In genomic region chr9:116873441-116873840, GRCh38 we compare ENCODE assay signal across 26 cellular contexts.
A peak's percentile ranks its signal among the peaks of the same experiment; 100 is the strongest.
DNase-seq lines count a peak whose midpoint lies in the region; ATAC-seq, FAIRE-seq and TF ChIP-seq lines count a peak whose summit lies in the region.
"Had no signal": no experiment of that assay in that cellular context is flagged by ENCODE, and none has a peak within 500 bp of the region (broad histone marks: within the 10 kb centered on the region; RNA-seq: fewer than 3 reads in every experiment).

No MANE protein-coding gene starts in this region.

- no peak overlapping the region for H3K14ac ChIP-seq in mesenchymal stem cell (ENCODE audit: low read length in 2 of 2)

- H4K20me1 ChIP-seq in Karpas-422 (ENCODE audit: insufficient read depth, low read depth, low read length) = no peaks in the 10 kb centered on the region
- H4K20me1 ChIP-seq: BLaER1 treated with 17β-estradiol and CSF1 and Interleukin-3, amounts not matched to agents 10 nM and 100 nM had no signal

- H3K36me3 ChIP-seq in Karpas-422 (ENCODE audit: insufficient read depth, low read length) = no peaks in the 10 kb centered on the region
- H3K36me3 ChIP-seq in bronchial epithelial cell (ENCODE audit: control insufficient read depth, insufficient read depth, low read length) = no peaks in the 10 kb centered on the region
- no peaks in the 10 kb centered on the region for H3K36me3 ChIP-seq in CD4-positive, alpha-beta memory T cell (ENCODE audit: insufficient read depth, low read length)
- no peaks in the 10 kb centered on the region for H3K36me3 ChIP-seq in mesenchymal stem cell (ENCODE audit: control insufficient read depth in 1 of 2, insufficient read depth in 2 of 2, low read depth in 1 of 2, low read length in 2 of 2)
- H3K36me3 ChIP-seq: HAP-1 had no signal

- no peak overlapping the region for H2BK12ac ChIP-seq in mesenchymal stem cell (ENCODE audit: low read length in 2 of 2)

- H3K79me2 ChIP-seq in Karpas-422 (ENCODE audit: low read length) = no peaks in the 10 kb centered on the region

- H3K4me3 ChIP-seq in Karpas-422 (ENCODE audit: low read length) (no peak overlapping the region), bronchial epithelial cell (ENCODE audit: low read depth, low read length) (no peak overlapping the region), mesenchymal stem cell (ENCODE audit: insufficient read depth in 1 of 2, low read depth in 1 of 2, low read length in 2 of 2) (no peak overlapping the region)
- no peak overlapping the region for H3K4me3 ChIP-seq in CD4-positive, alpha-beta memory T cell (ENCODE audit: low read length in 2 of 2)
- H3K4me3 ChIP-seq: A549; BLaER1 treated with 17β-estradiol and CSF1 and Interleukin-3, amounts not matched to agents 10 nM and 100 nM; GM23248; HAP-1 had no signal

- POLR2A ChIA-PET in CD4-positive, alpha-beta memory T cell (lab: Charles Lee; ENCODE audit: partially characterized antibody) = no interaction called here

- H2BK5ac ChIP-seq in mesenchymal stem cell (ENCODE audit: low read depth, low read length, poor library complexity, severe bottlenecking) = no peak overlapping the region

- H4K8ac ChIP-seq in mesenchymal stem cell (ENCODE audit: low read length) = no peak overlapping the region

- no peak overlapping the region for H3K4me3 Mint-ChIP-seq in CD4-positive, alpha-beta memory T cell
- no peak overlapping the region for H3K4me3 Mint-ChIP-seq in activated T-helper 2 cell treated with anti-CD3 and anti-CD28 coated beads, Interferon-gamma antibody, Interleukin-2, Interleukin-4, amounts not matched to agents 10 μg/mL and 5 μg/mL and 100 μg/mL, durations not matched to agents 14 hours and 24 hours and 36 hours (ENCODE audit: low read depth)
- H3K4me3 Mint-ChIP-seq: CD14-positive monocyte; CD4-positive, alpha-beta T cell; HFFc6 had no signal

- CTCF ChIA-PET in CD4-positive, alpha-beta memory T cell (lab: Charles Lee; ENCODE audit: partially characterized antibody) = interaction anchor here (1.0 to 1.2 kb wide), 2 partner anchors 12 kb away, joined by 4 to 5 read pairs; no protein-coding TSS in a partner anchor

- peaks cover 2 to 28% (median 23%) of the 10 kb centered on the region in 8 donors for H3K9me3 Mint-ChIP-seq in CD4-positive, alpha-beta memory T cell
- peaks cover 19% of the 10 kb centered on the region for H3K9me3 Mint-ChIP-seq in activated T-helper 2 cell treated with anti-CD3 and anti-CD28 coated beads, Interferon-gamma antibody, Interleukin-2, Interleukin-4, amounts not matched to agents 10 μg/mL and 5 μg/mL and 100 μg/mL, durations not matched to agents 14 hours and 24 hours and 36 hours

- H2AFZ ChIP-seq in Karpas-422 (ENCODE audit: low read length) = no peak overlapping the region
- no peak overlapping the region for H2AFZ ChIP-seq in mesenchymal stem cell (ENCODE audit: low read depth, low read length)
- H2AFZ ChIP-seq: GM23248 had no signal

- H3K27me3 ChIP-seq in Karpas-422 (ENCODE audit: low read length) = no peaks in the 10 kb centered on the region
- no peaks in the 10 kb centered on the region for H3K27me3 ChIP-seq in bronchial epithelial cell (ENCODE audit: control insufficient read depth, insufficient read depth, low read length)
- no peaks in the 10 kb centered on the region for H3K27me3 ChIP-seq in CD4-positive, alpha-beta memory T cell (ENCODE audit: insufficient read depth, low read length)
- peaks cover 0 to 3% of the 10 kb centered on the region in 2 experiments for H3K27me3 ChIP-seq in mesenchymal stem cell (ENCODE audit: control insufficient read depth in 1 of 2, insufficient read depth in 1 of 2, low read length in 2 of 2)
- H3K27me3 ChIP-seq: BE2C; BLaER1 treated with 17β-estradiol and CSF1 and Interleukin-3, amounts not matched to agents 10 nM and 100 nM had no signal

- H3K27ac ChIP-seq in Karpas-422 (ENCODE audit: low read length) = no peak overlapping the region
- H3K27ac ChIP-seq in CD4-positive, alpha-beta memory T cell (ENCODE audit: low read depth, low read length) = no peak overlapping the region
- no peak overlapping the region for H3K27ac ChIP-seq in mesenchymal stem cell (ENCODE audit: low read length, poor library complexity, severe bottlenecking)
- H3K27ac ChIP-seq: A549; BLaER1 treated with 17β-estradiol and CSF1 and Interleukin-3, amounts not matched to agents 10 nM and 100 nM; GM23248 had no signal

- DNase-seq in Karpas-422 (peak; percentile 40), OCI-M1 (lab: John Stamatoyannopoulos, UW) (peak; percentile 18), bronchial epithelial cell (ENCODE audit: low read depth) (no peak), left colon (no peak), mesenchymal stem cell (no peak), NCI-H187 treated with DMSO at 0.1 percent for 48 hours (lab: John Stamatoyannopoulos, UW) (no peak)
- no peak for DNase-seq in CD4-positive, alpha-beta memory T cell
- no peak for DNase-seq in activated T-helper 2 cell treated with anti-CD3 and anti-CD28 coated beads, Interferon-gamma antibody, Interleukin-2, Interleukin-4, amounts not matched to agents 10 μg/mL and 5 μg/mL and 100 μg/mL, durations not matched to agents 14 hours and 24 hours and 36 hours (ENCODE audit: low spot score)
- DNase-seq: 8988T; ACHN; AML-193; BE2C; Calu3; CD4-positive, alpha-beta T cell; COR-L47; DMS53; DMS79 treated with DMSO at 0.1 percent for 48 hours; GF-D8; GM23248; HFFc6 had no signal

- H3K27ac Mint-ChIP-seq in CD4-positive, alpha-beta memory T cell = no peak overlapping the region
- no peak overlapping the region for H3K27ac Mint-ChIP-seq in activated T-helper 2 cell treated with anti-CD3 and anti-CD28 coated beads, Interferon-gamma antibody, Interleukin-2, Interleukin-4, amounts not matched to agents 10 μg/mL and 5 μg/mL and 100 μg/mL, durations not matched to agents 14 hours and 24 hours and 36 hours
- H3K27ac Mint-ChIP-seq: CD14-positive monocyte; CD4-positive, alpha-beta T cell; HFFc6 had no signal

- no peak overlapping the region for H2BK120ac ChIP-seq in mesenchymal stem cell (ENCODE audit: low read depth, low read length)

- H4K91ac ChIP-seq in mesenchymal stem cell (ENCODE audit: low read length) = no peak overlapping the region

- intact Hi-C loops in left colon (cut with DNase I, micrococcal nuclease) = no loop called here
- intact Hi-C loops in CD4-positive, alpha-beta memory T cell (cut with micrococcal nuclease) = no loop called here
- intact Hi-C loops in activated T-helper 2 cell treated with anti-CD3 and anti-CD28 coated beads, Interferon-gamma antibody, Interleukin-2, Interleukin-4, amounts not matched to agents 10 μg/mL and 5 μg/mL and 100 μg/mL, durations not matched to agents 14 hours and 24 hours and 36 hours (cut with micrococcal nuclease) = no loop called here

- H3K18ac ChIP-seq in mesenchymal stem cell (ENCODE audit: low read depth in 1 of 2, low read length in 2 of 2) = no peak overlapping the region

- H3K4me1 ChIP-seq in Karpas-422 (ENCODE audit: low read length) (no peaks in the 10 kb centered on the region), mesenchymal stem cell (ENCODE audit: control insufficient read depth, insufficient read depth, low read depth, low read length) (peaks cover 7% of the 10 kb centered on the region)
- no peaks in the 10 kb centered on the region for H3K4me1 ChIP-seq in CD4-positive, alpha-beta memory T cell (ENCODE audit: insufficient read depth, low read length)
- H3K4me1 ChIP-seq: BE2C, HAP-1 had no signal

- TF ChIP-seq CTCF in bronchial epithelial cell (IDR thresholded peaks at IDR 0.05; ENCODE audit: insufficient read depth, low read length, severe bottlenecking) = no peak

- no peak overlapping the region for H2AK5ac ChIP-seq in mesenchymal stem cell (ENCODE audit: low read length, severe bottlenecking)

- H3K9ac ChIP-seq in Karpas-422 (ENCODE audit: low read length) (no peak overlapping the region), mesenchymal stem cell (ENCODE audit: low read length) (no peak overlapping the region)
- H3K9ac ChIP-seq: BLaER1 treated with 17β-estradiol and CSF1 and Interleukin-3, amounts not matched to agents 10 nM and 100 nM; GM23248 had no signal

- WGBS in mesenchymal stem cell = 89% methylated on average over 2 of the region's 3 CpGs

- no peak overlapping the region for H3K4me2 ChIP-seq in Karpas-422 (ENCODE audit: low read depth, low read length, poor library complexity, severe bottlenecking)
- H3K4me2 ChIP-seq in mesenchymal stem cell (ENCODE audit: low read length, poor library complexity, severe bottlenecking) = no peak overlapping the region
- H3K4me2 ChIP-seq: A549 had no signal

- no peak overlapping the region for H3K4ac ChIP-seq in mesenchymal stem cell (ENCODE audit: low read depth in 1 of 2, low read length in 2 of 2)

- no peak overlapping the region for H3K23ac ChIP-seq in mesenchymal stem cell (ENCODE audit: low read length in 2 of 2)

- peaks cover 0 to 1% of the 10 kb centered on the region in 2 donors for H3K36me3 Mint-ChIP-seq in CD4-positive, alpha-beta memory T cell
- no peaks in the 10 kb centered on the region for H3K36me3 Mint-ChIP-seq in activated T-helper 2 cell treated with anti-CD3 and anti-CD28 coated beads, Interferon-gamma antibody, Interleukin-2, Interleukin-4, amounts not matched to agents 10 μg/mL and 5 μg/mL and 100 μg/mL, durations not matched to agents 14 hours and 24 hours and 36 hours (ENCODE audit: low read depth)
- H3K36me3 Mint-ChIP-seq: CD14-positive monocyte had no signal

- ATAC-seq in left colon = peak; percentile 36
- ATAC-seq: A549 had no signal

- no peaks in the 10 kb centered on the region for H3K79me1 ChIP-seq in mesenchymal stem cell (replicated peaks; ENCODE audit: low read length, poor library complexity, severe bottlenecking)

- peaks cover 0 to 3% of the 10 kb centered on the region in 2 donors for H3K27me3 Mint-ChIP-seq in CD4-positive, alpha-beta memory T cell
- H3K27me3 Mint-ChIP-seq in activated T-helper 2 cell treated with anti-CD3 and anti-CD28 coated beads, Interferon-gamma antibody, Interleukin-2, Interleukin-4, amounts not matched to agents 10 μg/mL and 5 μg/mL and 100 μg/mL, durations not matched to agents 14 hours and 24 hours and 36 hours (ENCODE audit: low read depth) = no peaks in the 10 kb centered on the region
- H3K27me3 Mint-ChIP-seq: CD4-positive, alpha-beta T cell had no signal

- peaks cover 15% of the 10 kb centered on the region for H3K9me3 ChIP-seq in Karpas-422 (ENCODE audit: low read length)
- H3K9me3 ChIP-seq in CD4-positive, alpha-beta memory T cell (ENCODE audit: control insufficient read depth in 1 of 2, low read length in 2 of 2) = peaks cover 0 to 9% of the 10 kb centered on the region in 2 donors
- peaks cover 18% of the 10 kb centered on the region for H3K9me3 ChIP-seq in mesenchymal stem cell (ENCODE audit: control insufficient read depth, low read length)
- H3K9me3 ChIP-seq: BE2C, HAP-1 had no signal

- H3K9me2 ChIP-seq in Karpas-422 (replicated peaks; ENCODE audit: insufficient read depth, low read length) = no peaks in the 10 kb centered on the region

- no peak overlapping the region for H2BK15ac ChIP-seq in mesenchymal stem cell (ENCODE audit: low read depth, poor library complexity, severe bottlenecking)

- H3K4me1 Mint-ChIP-seq in CD4-positive, alpha-beta memory T cell = no peaks in the 10 kb centered on the region
- H3K4me1 Mint-ChIP-seq in activated T-helper 2 cell treated with anti-CD3 and anti-CD28 coated beads, Interferon-gamma antibody, Interleukin-2, Interleukin-4, amounts not matched to agents 10 μg/mL and 5 μg/mL and 100 μg/mL, durations not matched to agents 14 hours and 24 hours and 36 hours (ENCODE audit: low read depth) = no peaks in the 10 kb centered on the region
- H3K4me1 Mint-ChIP-seq: CD14-positive monocyte had no signal

- peak; percentile 73 for FAIRE-seq in bronchial epithelial cell (lab: Jason Lieb, UNC)
- FAIRE-seq: A549, GM12891, GM18507 had no signal

Comparison
In these comparisons a context has a peak if more than half of its experiments do, and no peak if none do; other contexts are left out.
1. DNase-seq: peak in Karpas-422 (single experiment) and OCI-M1 (single experiment); none in bronchial epithelial cell (single experiment), left colon (0 of 2), CD4-positive, alpha-beta memory T cell (0 of 5), mesenchymal stem cell (single experiment), NCI-H187 treated with DMSO at 0.1 percent for 48 hours (single experiment) and activated T-helper 2 cell treated with anti-CD3 and anti-CD28 coated beads, Interferon-gamma antibody, Interleukin-2, Interleukin-4, amounts not matched to agents 10 μg/mL and 5 μg/mL and 100 μg/mL, durations not matched to agents 14 hours and 24 hours and 36 hours (single experiment).